In the genomic region with DNA sequence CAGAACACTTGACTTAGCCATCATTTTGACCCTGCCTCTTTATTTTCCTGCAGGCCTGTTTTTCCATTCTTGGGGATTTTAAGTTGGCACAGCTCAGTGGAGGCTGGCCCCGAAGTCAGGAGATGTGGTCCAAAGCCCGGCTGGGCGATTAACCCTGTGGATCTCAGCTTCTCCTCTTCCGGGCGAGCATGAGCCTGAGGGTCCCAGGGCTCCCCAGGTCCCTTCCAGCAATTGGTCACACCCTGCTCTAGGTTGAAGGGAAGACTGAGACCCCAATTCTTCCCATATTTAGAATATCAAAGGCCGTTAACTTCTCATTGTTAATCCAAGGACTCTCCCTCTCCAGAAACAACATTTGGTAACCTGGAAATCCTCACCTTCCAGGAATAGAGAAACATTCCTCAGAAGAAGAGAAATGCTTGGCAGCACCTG, we compare ENCODE assay signal across 15 cellular contexts. TPM values are rescaled to one million over a fixed set of nuclear protein-coding genes. Genes with fewer than 3 reads are reported as not detected.
DNase-seq lines count a peak whose midpoint lies in the region; ATAC-seq and TF ChIP-seq lines count a peak whose summit lies in the region.
"Had no signal": no experiment of that assay in that cellular context is flagged by ENCODE, and none has a peak within 500 bp of the region (broad histone marks: within the 10 kb centered on the region; RNA-seq: fewer than 3 reads in every experiment).

No MANE protein-coding gene starts in this region.

- peak overlapping the region; percentile 70 for H3K4me2 ChIP-seq in H9 (ENCODE audit: insufficient read depth, insufficient read length, low read length)

- H3K4ac ChIP-seq in H9 (ENCODE audit: low read depth, low read length): no peak overlapping the region

- H3K27me3 ChIP-seq in H9 (ENCODE audit: insufficient read depth, low read length) (no peaks in the 10 kb centered on the region; the same call in 1 of the 2 replicates), endodermal cell (ENCODE audit: control insufficient read depth, insufficient read depth, low read length, poor library complexity, severe bottlenecking) (peaks cover 35% of the 10 kb centered on the region)

- H4K20me1 ChIP-seq in H9 (ENCODE audit: control insufficient read depth, insufficient read depth, insufficient read length): no peaks in the 10 kb centered on the region

- no peak overlapping the region for H4K5ac ChIP-seq in H9 (ENCODE audit: insufficient read length, low read depth, low read length)

- H3K4me1 ChIP-seq in H9 (ENCODE audit: insufficient read depth, low read length) (peaks cover 10% of the 10 kb centered on the region; the same call in 1 of the 2 replicates), endodermal cell (ENCODE audit: control insufficient read depth, insufficient read depth, low read length) (peaks cover 3% of the 10 kb centered on the region)

- no peak overlapping the region for H4K8ac ChIP-seq in H9 (replicated peaks; ENCODE audit: insufficient read length, low read depth, low read length)

- H2AFZ ChIP-seq in H9 (ENCODE audit: low read length): no peak overlapping the region

- H3K4me3 ChIP-seq in endodermal cell (ENCODE audit: low read length) (no peak overlapping the region), lower leg skin (ENCODE audit: low read depth, poor library complexity, severe bottlenecking) (peak overlapping the region; percentile 26)

- H3K9ac ChIP-seq in H9 (ENCODE audit: extremely low read depth, insufficient read length, low read length) (no peak overlapping the region), endodermal cell (ENCODE audit: extremely low read depth, low read length, poor library complexity, severe bottlenecking) (no peak overlapping the region)

- H2BK120ac ChIP-seq in H9 (ENCODE audit: low read depth, low read length, poor library complexity, severe bottlenecking): no peak overlapping the region

- intact Hi-C loops in lower leg skin (cut with DNase I; ENCODE audit: low total_unique reads): no loop called here

- H2BK15ac ChIP-seq in H9 (ENCODE audit: low read depth, low read length): no peak overlapping the region

- H3K4me1 Mint-ChIP-seq in H9 (peaks cover 55% of the 10 kb centered on the region in 2 experiments), endodermal cell (peaks cover 16% of the 10 kb centered on the region)
- H3K4me1 Mint-ChIP-seq in effector memory CD8-positive, alpha-beta T cell (ENCODE audit: low read depth in 2 of 2): peaks cover 10 to 22% of the 10 kb centered on the region in 2 donors

- whole genome bisulfite sequencing in H9 (ENCODE audit: extremely low coverage, insufficient read length, low lambda C conversion rate): no CpG with 5 or more reads among the region's 6 CpGs
- 66 to 79% methylated on average over 3 to 6 of the region's 6 CpGs for WGBS in endodermal cell (ENCODE audit: insufficient coverage in 1 of 2, insufficient read length in 1 of 2), 2 experiments
- 21 to 34% methylated on average over 6 of the region's 6 CpGs for WGBS in lower leg skin, 2 donors

- H3K9me3 Mint-ChIP-seq in H9 (peaks cover 0 to 11% of the 10 kb centered on the region in 2 experiments; a peak in 2 of 5 replicates), endodermal cell (peaks cover 9% of the 10 kb centered on the region)
- H3K9me3 Mint-ChIP-seq in effector memory CD8-positive, alpha-beta T cell: peaks cover 2 to 9% of the 10 kb centered on the region in 2 donors

- no peak overlapping the region for H4K91ac ChIP-seq in H9 (ENCODE audit: insufficient read length, low read depth, low read length)

- H3T11ph ChIP-seq in H9 (ENCODE audit: low read length): no peak overlapping the region

- peaks cover 26 to 31% (median 29%) of the 10 kb centered on the region in 3 experiments for H3K36me3 Mint-ChIP-seq in H9 (ENCODE audit: insufficient read depth in 1 of 3, low read depth in 3 of 3)
- H3K36me3 Mint-ChIP-seq in endodermal cell (ENCODE audit: low read depth): peaks cover 8% of the 10 kb centered on the region
- no peaks in the 10 kb centered on the region for H3K36me3 Mint-ChIP-seq in effector memory CD8-positive, alpha-beta T cell (ENCODE audit: insufficient read depth)
- H3K36me3 Mint-ChIP-seq: natural killer cell treated with Interleukin-12 subunit alpha and Interleukin-12 subunit beta and Interleukin-15 and Interleukin-18, amount 100 ng/mL, for 72 hours had no signal

- no peak overlapping the region for H3K56ac ChIP-seq in H9 (ENCODE audit: insufficient read length, low read depth, low read length)

- H3K27me3 Mint-ChIP-seq in H9 (ENCODE audit: low read depth): peaks cover 32% of the 10 kb centered on the region
- H3K27me3 Mint-ChIP-seq in endodermal cell (ENCODE audit: insufficient read depth): peaks cover 53% of the 10 kb centered on the region
- peaks cover 57 to 61% of the 10 kb centered on the region in 2 donors for H3K27me3 Mint-ChIP-seq in effector memory CD8-positive, alpha-beta T cell

- H3K27ac ChIP-seq in H9 (ENCODE audit: insufficient read length, low read depth, low read length): no peak overlapping the region
- no peak overlapping the region for H3K27ac ChIP-seq in endodermal cell (ENCODE audit: low read depth, low read length)
- H3K27ac ChIP-seq in substantia nigra (ENCODE audit: low read depth, low read length, poor library complexity, severe bottlenecking): peak overlapping the region; percentile 90
- H3K27ac ChIP-seq: RWPE1, VCaP had no signal

- H3K18ac ChIP-seq in H9 (ENCODE audit: insufficient read length, low read depth, low read length): no peak overlapping the region

- no peak overlapping the region for H2BK12ac ChIP-seq in H9 (ENCODE audit: insufficient read length, low read depth, low read length)

- no peak overlapping the region for H3K14ac ChIP-seq in H9 (ENCODE audit: insufficient read depth, low read length)

- TF ChIP-seq CTCF in H9 (conservative IDR thresholded peaks at IDR 0.05) (no peak), endodermal cell (conservative IDR thresholded peaks at IDR 0.05) (no peak), lower leg skin (IDR thresholded peaks at IDR 0.05) (no peak)

- TF ChIP-seq POLR2A in lower leg skin (IDR thresholded peaks at IDR 0.05): no peak

- peak overlapping the region in 1 of 3 experiments; percentile 93; a peak in 3 of 7 replicates for H3K27ac Mint-ChIP-seq in H9
- no peak overlapping the region for H3K27ac Mint-ChIP-seq in endodermal cell
- no peak overlapping the region for H3K27ac Mint-ChIP-seq in effector memory CD8-positive, alpha-beta T cell
- H3K27ac Mint-ChIP-seq: activated T-helper 1 cell treated with anti-CD3 and anti-CD28 coated beads, Interleukin-12 subunit alpha, Interleukin-12 subunit beta, Interleukin-2, Interleukin-4 antibody, amounts not matched to agents 30 ng/mL and 10 ng/mL and 1 ng/mL, durations not matched to agents 14 hours and 24 hours and 36 hours; natural killer cell treated with Interleukin-12 subunit alpha and Interleukin-12 subunit beta and Interleukin-15 and Interleukin-18, amount 100 ng/mL, for 72 hours had no signal

- H3K4me3 Mint-ChIP-seq in H9 (peak overlapping the region; percentile 65 to 90; a peak in 4 of 5 replicates), endodermal cell (no peak overlapping the region)
- no peak overlapping the region for H3K4me3 Mint-ChIP-seq in effector memory CD8-positive, alpha-beta T cell
- H3K4me3 Mint-ChIP-seq: activated T-helper 1 cell treated with anti-CD3 and anti-CD28 coated beads, Interleukin-12 subunit alpha, Interleukin-12 subunit beta, Interleukin-2, Interleukin-4 antibody, amounts not matched to agents 30 ng/mL and 10 ng/mL and 1 ng/mL, durations not matched to agents 14 hours and 24 hours and 36 hours; natural killer cell treated with Interleukin-12 subunit alpha and Interleukin-12 subunit beta and Interleukin-15 and Interleukin-18, amount 100 ng/mL, for 72 hours had no signal

- H2BK20ac ChIP-seq in H9 (ENCODE audit: low read depth, low read length, poor library complexity, severe bottlenecking): no peak overlapping the region

- H3K79me2 ChIP-seq in H9 (ENCODE audit: insufficient read depth, low read length): no peaks in the 10 kb centered on the region; the same call in 1 of the 2 replicates

- H3K23me2 ChIP-seq in H9 (ENCODE audit: insufficient read length, low read depth, low read length, poor library complexity, severe bottlenecking): peaks cover 16% of the 10 kb centered on the region

- no peak overlapping the region for H3K23ac ChIP-seq in H9 (ENCODE audit: insufficient read length, low read depth, low read length)

- no peak overlapping the region for H2AK5ac ChIP-seq in H9 (ENCODE audit: insufficient read length, low read length)

- no peak for ATAC-seq in HG02642 (IDR thresholded peaks at IDR 0.05; ENCODE audit: poor library complexity, unreplicated experiment)
- no peak for ATAC-seq in effector memory CD8-positive, alpha-beta T cell (replicated peaks)
- ATAC-seq: natural killer cell treated with Interleukin-12 subunit alpha and Interleukin-12 subunit beta and Interleukin-15 and Interleukin-18, amount 100 ng/mL, for 72 hours had no signal

- no peaks in the 10 kb centered on the region for H3K9me3 ChIP-seq in H9 (ENCODE audit: control insufficient read depth, low read depth, low read length)
- no peaks in the 10 kb centered on the region for H3K9me3 ChIP-seq in endodermal cell (ENCODE audit: control insufficient read depth, low read length)

- H3K36me3 ChIP-seq in endodermal cell (ENCODE audit: control insufficient read depth, insufficient read depth, low read length): no peaks in the 10 kb centered on the region

- H2BK5ac ChIP-seq in H9 (ENCODE audit: insufficient read length, low read length): no peak overlapping the region

- H3K79me1 ChIP-seq in H9 (ENCODE audit: insufficient read depth, low read depth, low read length, poor library complexity, severe bottlenecking): no peaks in the 10 kb centered on the region

- DNase-seq in H9 (no peak), endodermal cell (peak; percentile 59), lower leg skin (ENCODE audit: low spot score in 2 of 2) (peak in 1 of 2 donors; percentile 71), substantia nigra (lab: John Stamatoyannopoulos, UW) (peak in 21 of 49 donors; percentile 14 to 49 (median 37)), dedifferentiated amniotic fluid mesenchymal stem cell (ENCODE audit: extremely low spot score) (no peak), SK-N-DZ (ENCODE audit: low spot score) (no peak)
- DNase-seq in effector memory CD8-positive, alpha-beta T cell: no peak
- DNase-seq: cortex of kidney; KG1; stimulated activated CD4-positive, alpha-beta T cell treated with anti-CD3 and anti-CD28 coated beads, Interleukin-2, amount 100 ng/mL, for 48 hours had no signal

RNA-seq across cellular contexts. Expression of a gene that starts 2.3 kb away (rescaled TPM):
- total RNA-seq in H9 (2021) (14.7 and 15.5 TPM in 2 replicates), endodermal cell (under 1 TPM; 0.93 to 0.99 TPM), lower leg skin (100 to 1,000 TPM in 2 of 4 donors, 10 to 100 TPM in 2; 72.1 to 135 (median 103) TPM)
- polyA plus RNA-seq in endodermal cell (2013, experiment 1 of 2): 4.7 TPM
- polyA plus RNA-seq in endodermal cell (2013, experiment 2 of 2): 6.5 TPM
- 0.07 TPM in 1 of 2 replicates, not detected in the other for polyA plus RNA-seq in SK-N-DZ (2014; cell fraction: cytosol; rRNA removed)
- polyA plus RNA-seq in SK-N-DZ (2014; cell fraction: nucleus; rRNA removed): not detected in 2 replicates
- total RNA-seq: activated T-helper 1 cell treated with anti-CD3 and anti-CD28 coated beads, Interleukin-12 subunit alpha, Interleukin-12 subunit beta, Interleukin-2, Interleukin-4 antibody, amounts not matched to agents 30 ng/mL and 10 ng/mL and 1 ng/mL, durations not matched to agents 14 hours and 24 hours and 36 hours; natural killer cell treated with Interleukin-12 subunit alpha and Interleukin-12 subunit beta and Interleukin-15 and Interleukin-18, amount 100 ng/mL, for 72 hours had no signal

Comparison
In these comparisons a context has a peak if more than half of its experiments do, and no peak if none do; other contexts are left out.
1. H3K4me3 Mint-ChIP-seq: peak in H9 (2 of 2); none in endodermal cell (single experiment) and effector memory CD8-positive, alpha-beta T cell (0 of 2).